In the genomic region with DNA sequence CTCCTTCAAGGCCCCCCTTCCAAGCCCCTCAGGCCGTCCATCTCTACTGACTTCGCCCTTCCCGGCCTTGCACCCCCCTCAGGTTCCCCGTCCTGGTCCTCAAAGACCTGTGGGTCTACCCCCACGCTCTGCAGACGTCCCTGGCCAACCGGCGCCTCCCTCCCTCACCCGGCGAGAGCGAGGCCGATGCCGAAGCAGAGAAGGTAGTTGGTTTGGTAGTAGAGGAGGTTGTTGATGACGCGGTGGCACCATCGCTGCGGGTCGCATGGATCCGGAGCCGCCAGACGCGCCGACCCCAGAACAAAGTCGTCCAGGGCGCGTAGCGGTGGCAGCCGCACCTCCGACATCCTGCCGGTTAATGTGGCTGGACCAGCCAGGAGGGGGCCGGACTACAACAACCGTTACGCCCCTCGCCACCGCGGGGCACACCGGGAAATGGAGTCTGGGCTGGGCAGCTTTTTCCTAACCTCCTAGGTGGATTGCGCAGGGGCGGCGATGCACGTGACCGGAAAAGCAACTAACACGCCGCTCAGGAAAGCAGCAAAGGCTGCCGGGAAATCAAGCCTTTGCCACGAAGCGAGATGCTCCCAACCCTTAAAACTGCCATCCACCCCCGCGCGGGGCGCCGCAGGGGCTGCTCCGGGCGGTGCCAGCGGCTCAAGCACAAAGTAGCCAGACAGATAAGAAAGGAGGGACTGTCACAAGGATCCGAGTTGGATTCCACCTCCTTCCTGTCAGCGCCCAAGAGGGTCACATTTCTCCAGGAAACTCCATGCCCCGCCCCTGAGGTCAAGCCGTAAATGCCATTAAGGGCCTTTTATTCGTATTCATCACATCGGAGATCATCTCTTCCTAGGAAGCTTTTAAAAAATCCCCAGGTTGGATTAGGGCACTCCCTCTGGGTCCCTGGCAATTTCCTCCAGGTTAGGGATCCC, we compare ENCODE assay signal across 8 cellular contexts.
DNase-seq lines count a peak whose midpoint lies in the region; ATAC-seq, FAIRE-seq and TF ChIP-seq lines count a peak whose summit lies in the region.

Gene PRAF2 (minus strand): TSS at position 362 of the 935 bp plus-strand sequence. CDS start 15 bp downstream, at position 347.

- FAIRE-seq in islet of Langerhans (lab: Jason Lieb, UNC): peak; percentile 89

- ATAC-seq in HG03039 (IDR thresholded peaks at IDR 0.05; ENCODE audit: unreplicated experiment) (peak; percentile 74), GM19452 (IDR thresholded peaks at IDR 0.05; ENCODE audit: unreplicated experiment) (no peak)

- peak; percentile 55 for TF ChIP-seq POLR2A in GM15510 (IDR thresholded peaks at IDR 0.05; ENCODE audit: borderline replicate concordance, extremely low read depth, insufficient read length)

- DNase-seq in NCI-H2227 (lab: John Stamatoyannopoulos, UW; ENCODE audit: unreplicated experiment) (peak; percentile 98), cerebellar nuclear complex (lab: John Stamatoyannopoulos, UW) (peak; percentile 13 to 64)
- peak; percentile 85 for DNase-seq in activated CD4-positive, alpha-beta T cell treated with anti-CD3 and anti-CD28 coated beads for 1 hour
- peak; percentile 77 to 85 for DNase-seq in stimulated activated CD4-positive, alpha-beta T cell treated with anti-CD3 and anti-CD28 coated beads, Interleukin-12 subunit alpha, Interleukin-12 subunit beta, amount 100 ng/mL, for 24 hours (ENCODE audit: low read depth in 2 of 2)

Comparison
In these comparisons a context has a peak if more than half of its experiments do, and no peak if none do; other contexts are left out.
1. DNase-seq: peak in every context shown above with its lines; median percentile 98 in NCI-H2227; 85 in activated CD4-positive, alpha-beta T cell treated with anti-CD3 and anti-CD28 coated beads for 1 hour; 81 in stimulated activated CD4-positive, alpha-beta T cell treated with anti-CD3 and anti-CD28 coated beads, Interleukin-12 subunit alpha, Interleukin-12 subunit beta, amount 100 ng/mL, for 24 hours; 38 in cerebellar nuclear complex.